Comparison of ENCODE assay signal across 29 cellular contexts in the genomic region with DNA sequence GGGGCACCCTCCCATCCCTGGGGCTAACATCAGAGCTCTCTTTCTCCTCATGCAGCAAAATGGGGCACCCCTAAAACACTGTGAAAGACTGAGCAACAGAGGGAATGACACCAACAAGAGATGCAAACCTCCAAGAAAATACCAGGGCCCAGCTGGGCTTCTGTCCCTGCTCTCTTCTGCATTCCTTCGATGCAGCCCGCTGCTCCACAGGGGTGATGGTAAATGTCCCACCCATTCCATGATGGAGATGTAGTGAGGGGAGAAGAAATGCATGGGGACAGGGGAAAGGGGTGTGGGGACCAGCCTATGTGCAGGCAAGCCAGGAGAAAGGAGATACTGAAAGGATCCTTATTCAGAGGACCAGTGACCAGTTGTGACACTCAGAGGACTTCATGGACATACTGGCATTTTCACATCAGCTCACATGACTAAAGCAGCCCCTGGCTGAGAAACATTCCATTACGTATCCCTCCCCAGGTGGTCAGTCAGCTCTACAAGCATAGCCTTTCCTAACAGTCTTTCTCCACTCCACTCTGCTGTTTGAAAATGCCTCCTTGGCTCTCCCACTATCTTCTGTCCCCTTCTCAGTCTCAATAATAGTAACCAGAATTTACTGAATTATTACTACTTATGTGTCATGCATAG.
"Had no signal": no experiment of that assay in that cellular context is flagged by ENCODE, and none has a peak within 500 bp of the region (broad histone marks: within the 10 kb centered on the region; RNA-seq: fewer than 3 reads in every experiment).

No MANE protein-coding gene starts in this region.

- H3K9me3 Mint-ChIP-seq: activated T-cell treated with anti-CD3 and anti-CD28 coated beads, Interleukin-2, amount 50 U/mL, for 4 hours; activated T-helper 2 cell treated with anti-CD3 and anti-CD28 coated beads, Interferon-gamma antibody, Interleukin-2, Interleukin-4, amounts not matched to agents 10 μg/mL and 5 μg/mL and 100 μg/mL, durations not matched to agents 14 hours and 24 hours and 36 hours; natural killer cell had no signal

- H3K27ac Mint-ChIP-seq: activated naive CD8-positive, alpha-beta T cell; activated T-helper 2 cell treated with anti-CD3 and anti-CD28 coated beads, Interferon-gamma antibody, Interleukin-2, Interleukin-4, amounts not matched to agents 10 μg/mL and 5 μg/mL and 100 μg/mL, durations not matched to agents 14 hours and 24 hours and 36 hours; natural killer cell; stimulated activated memory B cell treated with anti-CD40 and anti-IgM and Interleukin-4, amounts not matched to agents 10 μg/mL and 1 μg/mL and 100 μg/mL, for 72 hours; T-helper 17 cell had no signal

- ATAC-seq: activated T-cell treated with anti-CD3 and anti-CD28 coated beads, Interleukin-2, amount 50 U/mL, for 4 hours; natural killer cell; right lobe of liver; stimulated activated memory B cell treated with anti-CD40 and anti-IgM and Interleukin-4, amounts not matched to agents 10 μg/mL and 1 μg/mL and 100 μg/mL, for 72 hours; T-helper 17 cell; upper lobe of right lung had no signal

- H3K36me3 ChIP-seq: adrenal gland, ovary, prostate gland, right lobe of liver, upper lobe of right lung had no signal

- H3K9me3 ChIP-seq: adrenal gland, ovary, prostate gland, right lobe of liver, testis, upper lobe of right lung had no signal

- H3K36me3 Mint-ChIP-seq: activated naive CD8-positive, alpha-beta T cell; natural killer cell had no signal

- H3K27me3 ChIP-seq: adrenal gland, ovary, right lobe of liver, testis, upper lobe of right lung had no signal

- H3K27ac ChIP-seq: adrenal gland, ovary, prostate gland, right lobe of liver, SK-N-MC, testis, upper lobe of right lung had no signal

- H3K4me1 Mint-ChIP-seq: natural killer cell; stimulated activated memory B cell treated with anti-CD40 and anti-IgM and Interleukin-4, amounts not matched to agents 10 μg/mL and 1 μg/mL and 100 μg/mL, for 72 hours; T-helper 17 cell had no signal

- DNase-seq: activated CD4-positive, alpha-beta T cell treated with anti-CD3 and anti-CD28 coated beads for 4 hours; activated CD4-positive, alpha-beta T cell treated with anti-CD3 and anti-CD28 coated beads, Interleukin-2, amount 50 U/mL, for 48 hours; activated CD4-positive, CD25-positive, alpha-beta regulatory T cell; activated CD8-positive, alpha-beta memory T cell treated with anti-CD3 and anti-CD28 coated beads, Interleukin-2, amount 50 U/mL, for 48 hours; activated naive CD4-positive, alpha-beta T cell; activated T-cell treated with anti-CD3 and anti-CD28 coated beads, Interleukin-2, amount 50 U/mL, for 4 hours; adrenal gland; cerebellar nuclear complex; cortex of kidney; effector CD4-positive, alpha-beta T cell; erythroblast; foreskin melanocyte; glutamatergic neuron; hypothalamus; natural killer cell; ovary; right lobe of liver; small intestine; stimulated activated CD4-positive, alpha-beta T cell treated with anti-CD3 and anti-CD28 coated beads, Interleukin-15, amount 100 ng/mL, for 24 hours; SW 1271; T-helper 17 cell; testis; upper lobe of right lung had no signal

- H3K4me3 Mint-ChIP-seq: activated naive CD8-positive, alpha-beta T cell; activated T-cell treated with anti-CD3 and anti-CD28 coated beads, Interleukin-2, amount 50 U/mL, for 4 hours; natural killer cell; stimulated activated memory B cell treated with anti-CD40 and anti-IgM and Interleukin-4, amounts not matched to agents 10 μg/mL and 1 μg/mL and 100 μg/mL, for 72 hours; T-helper 17 cell had no signal

- H3K4me3 ChIP-seq: adrenal gland, lung, ovary, prostate gland, right lobe of liver, SK-N-MC, testis, upper lobe of right lung had no signal
